8 cellular contexts compared by ENCODE assay signal in the genomic region with DNA sequence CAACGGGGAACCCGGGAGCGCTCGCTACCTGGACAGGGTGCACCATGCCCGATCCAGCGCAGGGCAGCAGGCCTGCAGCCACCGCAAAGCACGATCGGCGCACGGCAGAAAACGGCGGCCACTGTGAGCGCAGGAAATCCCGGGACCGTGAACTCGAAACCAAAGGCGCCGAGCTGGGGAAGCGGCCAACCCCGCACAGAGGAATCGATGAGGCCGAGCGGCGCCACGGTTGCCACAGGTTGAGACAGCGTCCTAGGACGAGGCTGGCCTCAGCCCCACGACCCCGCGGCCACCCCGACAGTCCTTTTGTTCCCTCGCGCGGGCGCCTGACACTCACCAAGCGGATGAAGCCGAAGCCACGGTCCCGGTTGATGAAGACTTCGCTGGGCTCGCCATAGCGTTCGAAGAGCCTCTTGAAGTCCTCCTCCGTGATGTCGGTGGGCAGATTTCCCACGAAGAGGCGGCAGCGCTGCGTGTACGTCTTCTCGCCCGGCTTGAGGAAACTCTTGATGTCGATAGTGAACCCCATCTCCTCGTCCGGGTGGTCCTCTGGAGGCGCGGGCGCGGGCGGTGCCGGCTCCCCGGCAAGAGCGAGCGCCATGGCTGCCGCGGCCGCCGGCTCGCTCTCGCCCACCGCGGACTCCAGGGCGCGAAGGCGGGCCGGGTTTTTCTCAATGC. TPM values are rescaled to one million over a fixed set of nuclear protein-coding genes. Genes with fewer than 3 reads are reported as not detected.
A peak's percentile ranks its signal among the peaks of the same experiment; 100 is the strongest.
DNase-seq lines count a peak whose midpoint lies in the region; ATAC-seq and TF ChIP-seq lines count a peak whose summit lies in the region.

No MANE protein-coding gene starts in this region.

- peaks cover 4% of the 10 kb centered on the region for H3K9me3 Mint-ChIP-seq in activated CD4-positive, alpha-beta memory T cell treated with anti-CD3 and anti-CD28 coated beads for 36 hours

- ATAC-seq in lower lobe of right lung: peak; percentile 81 to 85

- H3K27ac ChIP-seq in dorsolateral prefrontal cortex: peak overlapping the region; percentile 68 to 98 (median 93)
- peak overlapping the region; percentile 95 for H3K27ac ChIP-seq in lower lobe of right lung

- no peaks in the 10 kb centered on the region; the same call in 1 of the 2 replicates for H3K36me3 ChIP-seq in GM06990 (ENCODE audit: control insufficient read depth, insufficient read depth, low read length)
- H3K36me3 ChIP-seq in lower lobe of right lung: no peaks in the 10 kb centered on the region

- H3K4me1 Mint-ChIP-seq in activated CD4-positive, alpha-beta memory T cell treated with anti-CD3 and anti-CD28 coated beads for 36 hours (ENCODE audit: low read depth): peaks cover 6% of the 10 kb centered on the region

- H3K4me3 ChIP-seq in GM06990 (replicated peaks; ENCODE audit: low read depth, low read length) (peak overlapping the region; percentile 96), dorsolateral prefrontal cortex (peak overlapping the region; percentile 62 to 100 (median 94)), lower lobe of right lung (peak overlapping the region; percentile 83)

- H3K27ac Mint-ChIP-seq in activated CD4-positive, alpha-beta memory T cell treated with anti-CD3 and anti-CD28 coated beads for 36 hours: peak overlapping the region; percentile 99

- no peaks in the 10 kb centered on the region for H3K9me3 ChIP-seq in lower lobe of right lung

- POLR2A ChIA-PET in activated CD4-positive, alpha-beta memory T cell treated with anti-CD3 and anti-CD28 coated beads for 36 hours (lab: Charles Lee): interaction anchor here (0.6 to 3.4 kb wide), 5 partner anchors 9 to 176 kb away, joined by 3 to 21 read pairs (median 3); partner anchors contain the start of genes ZMYM2 and ZMYM5

- peaks cover 1% of the 10 kb centered on the region for H3K27me3 Mint-ChIP-seq in activated CD4-positive, alpha-beta memory T cell treated with anti-CD3 and anti-CD28 coated beads for 36 hours

- TF ChIP-seq CTCF in GM06990 (IDR thresholded peaks at IDR 0.05; ENCODE audit: insufficient read depth, low read length, poor library complexity, severe bottlenecking) (no peak), dorsolateral prefrontal cortex (IDR thresholded peaks at IDR 0.05 in 54 of 56, conservative IDR thresholded peaks at IDR 0.05 in 2 of 56; ENCODE audit: low read depth in 1 of 56, partially characterized antibody in 56 of 56) (peak in 3 of 56 donors; percentile 9 to 15 (median 10)), lower lobe of right lung (IDR thresholded peaks at IDR 0.05) (no peak)

- intact Hi-C loops in activated CD4-positive, alpha-beta memory T cell treated with anti-CD3 and anti-CD28 coated beads for 36 hours (cut with micrococcal nuclease): loop anchor here (1.0 to 5.0 kb wide), 3 partner anchors 81 to 195 kb away; partner anchors contain the start of gene ZMYM5
- intact Hi-C loops in dorsolateral prefrontal cortex (cut with DNase I) (loop anchor here (1.0 to 10.0 kb wide), 5 partner anchors 81 to 177 kb away; partner anchors contain the start of genes ZMYM2 (in 2 of the 2), MPHOSPH8 (in 1 of the 2) and ZMYM5 (in 1 of the 2)), lower lobe of right lung (cut with DNase I) (no loop called here)

- H3K27me3 ChIP-seq in GM06990 (replicated peaks; ENCODE audit: control insufficient read depth, insufficient read depth, low read length) (no peaks in the 10 kb centered on the region), dorsolateral prefrontal cortex (no peaks in the 10 kb centered on the region), lower lobe of right lung (ENCODE audit: low read depth) (no peaks in the 10 kb centered on the region)

- H3K36me3 Mint-ChIP-seq in activated CD4-positive, alpha-beta memory T cell treated with anti-CD3 and anti-CD28 coated beads for 36 hours: peaks cover 19% of the 10 kb centered on the region

- H3K4me3 Mint-ChIP-seq in activated CD4-positive, alpha-beta memory T cell treated with anti-CD3 and anti-CD28 coated beads for 36 hours: peak overlapping the region; percentile 98

- peaks cover 15% of the 10 kb centered on the region for H3K4me1 ChIP-seq in lower lobe of right lung

- peak; percentile 73 for DNase-seq in GM06990 (ENCODE audit: extremely low read depth, insufficient read length)
- peak; percentile 44 for DNase-seq in HCEC 1CT
- DNase-seq in NAMALWA (ENCODE audit: low spot score): peak; percentile 52
- DNase-seq in activated CD4-positive, alpha-beta memory T cell treated with anti-CD3 and anti-CD28 coated beads for 36 hours: peak; percentile 72
- peak; percentile 39 to 72 (median 52) for DNase-seq in dorsolateral prefrontal cortex
- peak; percentile 80 for DNase-seq in lower lobe of right lung
- DNase-seq in stimulated activated CD4-positive, alpha-beta T cell treated with anti-CD3 and anti-CD28 coated beads, TNF-alpha, amount 100 ng/mL, for 1 hour (ENCODE audit: low read depth in 3 of 3, low spot score in 1 of 3): peak in 2 of 3 donors; percentile 13 to 32
- no peak for DNase-seq in NCI-H2171 (lab: John Stamatoyannopoulos, UW)

- CTCF ChIA-PET in activated CD4-positive, alpha-beta memory T cell treated with anti-CD3 and anti-CD28 coated beads for 36 hours (lab: Charles Lee): interaction anchor here (1.9 kb wide), 1 partner anchor 82 kb away, joined by 5 read pairs; the partner anchor contains the start of gene ZMYM5

RNA-seq across cellular contexts. Expression of gene PSPC1, which starts 0.6 kb away (rescaled TPM):
- total RNA-seq in activated CD4-positive, alpha-beta memory T cell treated with anti-CD3 and anti-CD28 coated beads for 36 hours: 10 to 100 TPM; 55.9 to 56.6 TPM
- total RNA-seq in dorsolateral prefrontal cortex (10 to 100 TPM; 58.7 to 96.1 (median 78.1) TPM), lower lobe of right lung (40.5 TPM)
